ENCODE assay signal across 8 cellular contexts in the genomic region with DNA sequence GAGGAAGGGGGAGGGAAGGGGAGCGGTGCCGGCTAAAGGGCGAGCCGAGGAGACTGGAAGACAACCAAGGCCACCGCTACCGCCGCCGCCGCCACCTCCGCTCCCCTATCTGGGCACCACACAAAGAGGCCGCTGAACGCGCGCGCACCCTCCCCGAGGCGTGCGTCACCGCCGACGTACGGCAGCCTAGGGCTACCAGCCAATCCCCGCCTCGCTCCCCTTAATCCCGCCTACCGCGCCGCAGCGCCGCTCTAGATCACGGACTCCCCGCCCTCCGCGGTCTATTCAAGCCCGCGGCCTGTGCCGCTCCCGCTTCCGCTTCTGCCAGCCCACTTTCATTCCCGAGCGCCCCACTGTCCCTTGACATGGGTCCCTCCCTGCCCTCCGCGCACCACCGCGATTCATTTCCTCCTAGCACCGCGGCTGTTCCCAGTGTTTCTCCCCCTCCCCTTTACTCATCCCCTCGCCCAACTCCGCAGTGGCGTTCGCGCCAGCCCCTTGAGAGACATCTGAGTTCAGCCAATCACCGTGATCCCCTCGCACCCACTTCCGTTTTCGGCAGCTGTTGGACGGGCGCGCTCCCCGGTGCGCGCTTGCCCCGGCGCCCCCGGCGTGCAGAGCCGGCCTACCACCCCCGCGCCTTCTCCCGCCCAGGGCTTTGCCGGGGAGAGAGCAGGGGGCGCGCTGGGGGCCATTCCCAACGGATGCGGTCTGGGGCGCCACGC. TPM values are rescaled to one million over a fixed set of nuclear protein-coding genes. Genes with fewer than 3 reads are reported as not detected.
DNase-seq lines count a peak whose midpoint lies in the region; ATAC-seq, FAIRE-seq and TF ChIP-seq lines count a peak whose summit lies in the region.

Gene HNRNPA0 (minus strand): TSS at position 128 of the 725 bp plus-strand sequence. CDS start 297 bp downstream, outside the sequence.

- peaks cover 46% of the 10 kb centered on the region for H4K20me1 ChIP-seq in Loucy (ENCODE audit: insufficient read depth, low read length, poor library complexity, severe bottlenecking)

- TF ChIP-seq CTCF in Loucy (conservative IDR thresholded peaks at IDR 0.05; ENCODE audit: low read length) (no peak), fibroblast of the aortic adventitia (IDR thresholded peaks at IDR 0.05; ENCODE audit: insufficient read depth, low read length) (no peak), nephron progenitor cell (IDR thresholded peaks at IDR 0.05) (no peak)

- H3K79me2 ChIP-seq in Loucy (ENCODE audit: insufficient read depth, low read length), result peaks cover 48% of the 10 kb centered on the region

- H3K4me3 ChIP-seq in Loucy (ENCODE audit: low read length, poor library complexity, severe bottlenecking), result peak within 1 kb of the TSS; percentile 99
- peak within 1 kb of the TSS; percentile 97 for H3K4me3 ChIP-seq in fibroblast of the aortic adventitia (ENCODE audit: low read depth, low read length)

- H3K4me3 Mint-ChIP-seq in nephron progenitor cell, result peak within 1 kb of the TSS; percentile 98
- H3K4me3 Mint-ChIP-seq in stimulated activated naive CD8-positive, alpha-beta T cell treated with anti-CD3 and anti-CD28 coated beads, Interleukin-15, amount 100 ng/mL, for 72 hours, result peak within 1 kb of the TSS; percentile 94 to 97

- no peaks in the 10 kb centered on the region for H3F3A ChIP-seq in Loucy (ENCODE audit: low read depth)

- H3K27me3 Mint-ChIP-seq in nephron progenitor cell (ENCODE audit: low read depth, poor library complexity), result peaks cover 22% of the 10 kb centered on the region
- H3K27me3 Mint-ChIP-seq in stimulated activated naive CD8-positive, alpha-beta T cell treated with anti-CD3 and anti-CD28 coated beads, Interleukin-15, amount 100 ng/mL, for 72 hours, result no peaks in the 10 kb centered on the region

- H3K9ac ChIP-seq in Loucy (ENCODE audit: low read depth, low read length, poor library complexity, severe bottlenecking), result peak within 1 kb of the TSS; percentile 100

- peaks cover 16% of the 10 kb centered on the region for H3K36me3 ChIP-seq in Loucy (ENCODE audit: insufficient read depth, low read length)

- peak; percentile 91 for ATAC-seq in stimulated activated naive CD8-positive, alpha-beta T cell treated with anti-CD3 and anti-CD28 coated beads, Interleukin-15, amount 100 ng/mL, for 72 hours

- peak within 1 kb of the TSS; percentile 88 for H3K4me2 ChIP-seq in Loucy (ENCODE audit: low read depth, low read length, poor library complexity, severe bottlenecking)

- H3K36me3 Mint-ChIP-seq in nephron progenitor cell (ENCODE audit: low read depth), result peaks cover 28% of the 10 kb centered on the region

- H3K9me3 ChIP-seq in Loucy (ENCODE audit: insufficient read depth, low read depth, low read length), result no peaks in the 10 kb centered on the region

- H3K27me3 ChIP-seq in Loucy (ENCODE audit: insufficient read depth, low read length, poor library complexity, severe bottlenecking), result peaks cover 11% of the 10 kb centered on the region

- peaks cover 28% of the 10 kb centered on the region for H3K4me1 Mint-ChIP-seq in nephron progenitor cell
- H3K4me1 Mint-ChIP-seq in stimulated activated naive CD8-positive, alpha-beta T cell treated with anti-CD3 and anti-CD28 coated beads, Interleukin-15, amount 100 ng/mL, for 72 hours, result peaks cover 13% of the 10 kb centered on the region

- peaks cover 5% of the 10 kb centered on the region for H3K9me3 Mint-ChIP-seq in nephron progenitor cell
- H3K9me3 Mint-ChIP-seq in stimulated activated naive CD8-positive, alpha-beta T cell treated with anti-CD3 and anti-CD28 coated beads, Interleukin-15, amount 100 ng/mL, for 72 hours, result no peaks in the 10 kb centered on the region

- H3K9me2 ChIP-seq in Loucy (replicated peaks; ENCODE audit: low read depth, low read length), result no peaks in the 10 kb centered on the region

- peak within 1 kb of the TSS; percentile 100 for H3K27ac Mint-ChIP-seq in nephron progenitor cell
- peak within 1 kb of the TSS; percentile 99 to 100 for H3K27ac Mint-ChIP-seq in stimulated activated naive CD8-positive, alpha-beta T cell treated with anti-CD3 and anti-CD28 coated beads, Interleukin-15, amount 100 ng/mL, for 72 hours

- DNase-seq in ELF-1 (ENCODE audit: low read depth, low spot score), result peak; percentile 98
- peak; percentile 88 for DNase-seq in H54 (ENCODE audit: insufficient read length, low spot score)
- peak; percentile 96 for DNase-seq in activated T-helper 9 cell treated with anti-CD3 and anti-CD28 coated beads, Interleukin-2, amount 50 U/mL, for 16 hours (ENCODE audit: low read depth)
- DNase-seq in fibroblast of the aortic adventitia (ENCODE audit: low read depth), result peak; percentile 97
- DNase-seq in nephron progenitor cell, result peak; percentile 96
- peak; percentile 96 to 98 for DNase-seq in stimulated activated naive CD8-positive, alpha-beta T cell treated with anti-CD3 and anti-CD28 coated beads, Interleukin-15, amount 100 ng/mL, for 72 hours

- FAIRE-seq in H54 (lab: Jason Lieb, UNC), result peak; percentile 53

- TF ChIP-seq POLR2A in H54 (IDR thresholded peaks at IDR 0.05; ENCODE audit: low read depth, low read length) (peak; percentile 87), Raji (IDR thresholded peaks at IDR 0.05; ENCODE audit: insufficient read depth, low read depth, low read length) (peak; percentile 88)

- H2AFZ ChIP-seq in Loucy (ENCODE audit: low read length), result peak within 1 kb of the TSS; percentile 81

- peaks cover 31% of the 10 kb centered on the region for H3K4me1 ChIP-seq in Loucy (ENCODE audit: insufficient read depth, low read length, poor library complexity, severe bottlenecking)

RNA-seq across cellular contexts. Expression of gene HNRNPA0, which starts in this region (rescaled TPM):
- total RNA-seq in fibroblast of the aortic adventitia (ENCODE audit: low replicate concordance), result 20.0 and 26.8 TPM in 2 replicates

Comparison
In these comparisons a context has a peak if more than half of its experiments do, and no peak if none do; other contexts are left out.
1. Peak in every context shown above with its lines: DNase-seq, ATAC-seq and H3K4me3 ChIP-seq.